8 cellular contexts compared by ENCODE assay signal in the genomic region with DNA sequence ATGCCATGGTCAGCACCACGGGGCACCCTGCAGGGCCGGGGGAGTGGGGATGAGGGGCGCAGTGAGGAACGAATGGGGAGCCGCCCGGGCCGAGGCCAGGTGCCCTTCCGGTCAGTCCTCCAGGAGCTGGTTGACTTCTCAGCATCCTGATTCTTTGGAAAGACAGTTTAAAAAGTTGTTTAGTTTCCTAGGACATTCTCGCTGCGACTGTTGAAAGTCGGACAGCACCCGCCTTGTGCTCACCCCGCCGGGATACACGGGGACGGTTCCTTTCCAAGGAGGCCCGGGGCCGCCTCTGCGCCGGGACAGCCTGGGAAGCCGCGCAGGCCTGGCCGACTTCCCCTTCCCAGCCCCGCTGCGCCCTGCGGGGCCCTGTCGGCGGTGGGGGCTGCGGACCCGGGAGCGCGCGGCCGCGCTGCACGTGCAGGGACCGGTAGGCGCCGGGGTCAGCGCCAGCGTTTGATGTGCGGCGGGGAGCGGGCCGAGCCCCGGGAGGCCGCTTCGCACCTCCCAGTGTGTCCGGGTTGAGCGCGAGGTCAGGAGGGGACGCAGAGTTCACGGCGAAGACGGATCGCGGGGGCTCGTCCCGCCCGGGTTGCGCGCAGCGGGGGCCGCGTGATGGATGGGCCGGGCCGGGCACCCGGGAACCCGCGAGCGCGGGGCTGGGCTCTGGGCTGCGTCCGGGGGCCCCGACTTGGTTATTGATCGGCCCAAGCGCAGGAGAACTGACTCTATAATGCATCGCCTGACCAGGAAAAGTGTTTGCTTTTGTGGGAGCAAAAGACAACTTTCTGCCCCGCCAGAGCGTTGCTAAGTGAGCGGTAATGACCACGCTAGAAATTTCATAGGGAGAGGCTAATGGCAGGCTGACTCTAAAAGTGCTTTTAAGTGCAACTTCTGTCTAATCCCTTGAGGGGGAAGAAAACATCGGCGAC. TPM values are rescaled to one million over a fixed set of nuclear protein-coding genes. Genes with fewer than 3 reads are reported as not detected.
A peak's percentile ranks its signal among the peaks of the same experiment; 100 is the strongest.
DNase-seq lines count a peak whose midpoint lies in the region; ATAC-seq and TF ChIP-seq lines count a peak whose summit lies in the region.

No MANE protein-coding gene starts in this region.

- peak overlapping the region; percentile 59 for H3K27ac ChIP-seq in vagina

- intact Hi-C loops in mucosa of descending colon (cut with DNase I, micrococcal nuclease), result loop anchor here in 1 of 2 donors (10.0 kb wide), 1 partner anchor 701 kb away; no protein-coding TSS in a partner anchor
- intact Hi-C loops in vagina (cut with DNase I), result no loop called here

- H3K36me3 ChIP-seq in mucosa of descending colon (ENCODE audit: low read depth) (no peaks in the 10 kb centered on the region), vagina (no peaks in the 10 kb centered on the region)

- no peaks in the 10 kb centered on the region for H3K27me3 ChIP-seq in vagina

- TF ChIP-seq POLR2A in vagina (IDR thresholded peaks at IDR 0.05), result no peak

- no peak for TF ChIP-seq CTCF in epithelial cell of proximal tubule (conservative IDR thresholded peaks at IDR 0.05; ENCODE audit: low read depth, low read length)
- TF ChIP-seq CTCF in mucosa of descending colon (IDR thresholded peaks at IDR 0.05), result no peak
- TF ChIP-seq CTCF in vagina (IDR thresholded peaks at IDR 0.05), result no peak

- H3K4me1 ChIP-seq in mucosa of descending colon (ENCODE audit: low read depth) (no peaks in the 10 kb centered on the region), vagina (peaks cover 18% of the 10 kb centered on the region)

- peaks cover 5% of the 10 kb centered on the region for H3K36me3 Mint-ChIP-seq in activated naive CD4-positive, alpha-beta T cell treated with anti-CD3 and anti-CD28 coated beads, Interleukin-2, amount 50 U/mL, for 24 hours

- DNase-seq in activated naive CD4-positive, alpha-beta T cell treated with anti-CD3 and anti-CD28 coated beads, Interleukin-2, amount 50 U/mL, for 16 hours, result no peak
- DNase-seq in epithelial cell of proximal tubule (ENCODE audit: low read depth), result no peak
- no peak for DNase-seq in mucosa of descending colon
- no peak for DNase-seq in vagina (ENCODE audit: extremely low spot score in 2 of 2)
- DNase-seq in mesenteric fat pad (ENCODE audit: low spot score), result no peak

- peak overlapping the region; percentile 83 for H3K4me3 Mint-ChIP-seq in activated naive CD4-positive, alpha-beta T cell treated with anti-CD3 and anti-CD28 coated beads, Interleukin-2, amount 50 U/mL, for 24 hours

- H3K9me3 ChIP-seq in mucosa of descending colon, result no peaks in the 10 kb centered on the region
- H3K9me3 ChIP-seq in vagina, result no peaks in the 10 kb centered on the region

- no peak overlapping the region for H3K27ac Mint-ChIP-seq in activated naive CD4-positive, alpha-beta T cell treated with anti-CD3 and anti-CD28 coated beads, Interleukin-2, amount 50 U/mL, for 24 hours

- H3K4me3 ChIP-seq in epithelial cell of proximal tubule (ENCODE audit: low read depth, low read length) (peak overlapping the region; percentile 50), mucosa of descending colon (no peak overlapping the region), vagina (peak overlapping the region; percentile 51 to 52)

- H3K9me3 Mint-ChIP-seq in activated naive CD4-positive, alpha-beta T cell treated with anti-CD3 and anti-CD28 coated beads, Interleukin-2, amount 50 U/mL, for 24 hours, result peaks cover 10% of the 10 kb centered on the region

- peaks cover 14% of the 10 kb centered on the region for H3K4me1 Mint-ChIP-seq in activated naive CD4-positive, alpha-beta T cell treated with anti-CD3 and anti-CD28 coated beads, Interleukin-2, amount 50 U/mL, for 24 hours

- peak; percentile 32 for ATAC-seq in mucosa of descending colon
- ATAC-seq in HG02610 (IDR thresholded peaks at IDR 0.05; ENCODE audit: unreplicated experiment), result no peak
- ATAC-seq in HG02973 (IDR thresholded peaks at IDR 0.05; ENCODE audit: unreplicated experiment), result no peak

- H3K27me3 Mint-ChIP-seq in activated naive CD4-positive, alpha-beta T cell treated with anti-CD3 and anti-CD28 coated beads, Interleukin-2, amount 50 U/mL, for 24 hours, result peaks cover 31% of the 10 kb centered on the region

RNA-seq across cellular contexts. Expression of gene SMIM21, which starts 28.0 kb away (rescaled TPM):
- not detected in 2 replicates for total RNA-seq in epithelial cell of proximal tubule
- total RNA-seq in mucosa of descending colon, result not detected
- not detected for total RNA-seq in vagina
- total RNA-seq in mesenteric fat pad, result not detected
